ENCODE assay signal across 8 cellular contexts in the genomic region with DNA sequence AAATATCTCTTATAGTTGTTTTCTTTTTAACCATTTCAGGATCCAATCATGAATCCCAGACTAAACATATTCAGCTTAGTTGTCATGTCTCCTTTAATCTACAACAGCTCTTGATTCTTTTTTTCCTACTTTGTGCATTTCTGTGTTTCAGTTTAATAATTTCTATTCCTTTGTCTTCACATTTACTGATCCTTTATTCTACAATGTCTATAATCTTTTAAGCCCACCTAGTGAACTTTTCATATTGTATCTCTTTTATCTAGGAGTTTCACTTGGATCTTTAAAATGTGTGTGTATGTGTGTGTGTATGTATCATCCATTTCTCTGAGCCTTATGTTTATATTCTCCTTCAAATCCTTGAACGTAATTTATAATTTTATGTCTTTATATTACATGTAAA.
"Had no signal": no experiment of that assay in that cellular context is flagged by ENCODE, and none has a peak within 500 bp of the region (broad histone marks: within the 10 kb centered on the region; RNA-seq: fewer than 3 reads in every experiment).

No MANE protein-coding gene starts in this region.

- FAIRE-seq: H1, H54, HTR-8/SVneo, K562 had no signal

- ATAC-seq: GM23338, K562 had no signal

- DNase-seq: H9, HCEC 1CT, IMR-90 had no signal

- H3K4me3 ChIP-seq: GM23338, K562 had no signal
